9 cellular contexts compared by ENCODE assay signal in the genomic region with DNA sequence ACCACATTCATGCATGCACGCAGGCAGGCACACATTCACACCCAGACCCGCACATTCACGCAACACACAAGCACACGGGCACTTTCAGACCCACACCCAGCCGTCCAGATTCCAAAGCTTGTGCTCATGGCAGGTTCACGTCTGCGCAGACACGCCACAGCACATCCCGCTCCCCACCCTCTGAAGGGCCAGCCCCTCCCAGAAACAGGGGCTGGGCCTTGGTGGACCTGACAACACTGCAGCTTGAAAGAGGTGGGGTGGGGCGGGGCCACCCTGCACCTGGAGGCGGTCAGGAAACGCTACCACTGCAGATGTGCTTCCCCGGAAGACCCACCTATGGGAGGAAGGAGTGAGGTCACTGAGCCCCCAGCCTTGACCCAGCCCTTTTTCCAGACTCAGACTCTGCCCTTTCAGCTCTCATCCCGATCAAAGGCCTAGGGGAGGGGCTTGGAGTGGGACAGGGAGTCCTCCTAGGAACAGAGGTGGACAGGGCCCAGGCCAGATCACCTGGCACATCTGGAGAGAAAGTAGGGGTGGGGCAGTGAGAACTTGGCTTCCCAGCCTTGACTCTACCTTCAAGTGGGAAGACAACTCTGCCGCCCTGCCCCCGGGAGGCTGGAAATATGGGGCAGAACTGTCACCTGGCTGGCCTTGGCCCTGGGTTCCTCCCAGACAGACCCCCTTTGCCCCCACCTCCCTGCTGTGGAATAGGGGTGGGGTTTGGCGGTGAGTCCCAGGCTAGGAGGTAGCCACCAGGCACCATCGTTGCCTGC. TPM values are rescaled to one million over a fixed set of nuclear protein-coding genes. Genes with fewer than 3 reads are reported as not detected.
DNase-seq lines count a peak whose midpoint lies in the region; ATAC-seq, FAIRE-seq and TF ChIP-seq lines count a peak whose summit lies in the region.
"Had no signal": no experiment of that assay in that cellular context is flagged by ENCODE, and none has a peak within 500 bp of the region (broad histone marks: within the 10 kb centered on the region; RNA-seq: fewer than 3 reads in every experiment).

No MANE protein-coding gene starts in this region.

- peak overlapping the region; percentile 74 for H3K4me2 ChIP-seq in parathyroid adenoma (ENCODE audit: low read length)

- H3K27me3 ChIP-seq in NT2/D1 (ENCODE audit: insufficient read depth, insufficient read length) (peaks cover 5% of the 10 kb centered on the region), parathyroid adenoma (ENCODE audit: control insufficient read depth, insufficient read depth, low read length) (no peaks in the 10 kb centered on the region)
- H3K27me3 ChIP-seq: neutrophil had no signal

- no peak for ATAC-seq in HG03442 (IDR thresholded peaks at IDR 0.05; ENCODE audit: unreplicated experiment)

- H3K9me3 ChIP-seq in NT2/D1 (ENCODE audit: insufficient read depth, low read length) (no peaks in the 10 kb centered on the region), parathyroid adenoma (ENCODE audit: control insufficient read depth, low read length) (no peaks in the 10 kb centered on the region)
- H3K9me3 ChIP-seq: neutrophil had no signal

- FAIRE-seq in H54 (lab: Jason Lieb, UNC) = no peak

- H3K36me3 ChIP-seq in NT2/D1 (ENCODE audit: insufficient read depth, insufficient read length, low read length) = peaks cover 25% of the 10 kb centered on the region
- no peaks in the 10 kb centered on the region for H3K36me3 ChIP-seq in parathyroid adenoma (ENCODE audit: control insufficient read depth, insufficient read depth, low read length)
- H3K36me3 ChIP-seq: neutrophil had no signal

- H3K27ac ChIP-seq in parathyroid adenoma = peak overlapping the region; percentile 36
- H3K27ac ChIP-seq: neutrophil had no signal

- H3K4me1 ChIP-seq in NT2/D1 (ENCODE audit: insufficient read depth, insufficient read length) (peaks cover 20% of the 10 kb centered on the region), parathyroid adenoma (peaks cover 9% of the 10 kb centered on the region)

- H3K4me3 ChIP-seq in NT2/D1 (ENCODE audit: insufficient read length, low read depth) (no peak overlapping the region), fibroblast of the aortic adventitia (ENCODE audit: low read depth, low read length) (no peak overlapping the region), parathyroid adenoma (ENCODE audit: low read depth, low read length) (peak overlapping the region; percentile 34)

- H3K79me2 ChIP-seq in parathyroid adenoma = no peaks in the 10 kb centered on the region

- peak overlapping the region; percentile 69 for H2AFZ ChIP-seq in parathyroid adenoma

- DNase-seq in EH (ENCODE audit: low read depth) = peak; percentile 72
- no peak for DNase-seq in NT2/D1 (ENCODE audit: low read depth, low spot score)
- peak; percentile 59 for DNase-seq in fibroblast of the aortic adventitia (ENCODE audit: low read depth)
- no peak for DNase-seq in T-helper 2 cell
- DNase-seq in D341Med (ENCODE audit: low spot score) = no peak
- DNase-seq in H54 (ENCODE audit: insufficient read length, low spot score) = no peak

- TF ChIP-seq POLR2A in H54 (IDR thresholded peaks at IDR 0.05; ENCODE audit: low read depth, low read length) = no peak

- peak overlapping the region; percentile 68 for H3K9ac ChIP-seq in NT2/D1 (ENCODE audit: insufficient read length, low read depth)
- no peak overlapping the region for H3K9ac ChIP-seq in parathyroid adenoma

- no peak for TF ChIP-seq CTCF in fibroblast of the aortic adventitia (IDR thresholded peaks at IDR 0.05; ENCODE audit: insufficient read depth, low read length)
- TF ChIP-seq CTCF in parathyroid adenoma (IDR thresholded peaks at IDR 0.05) = no peak

RNA-seq across cellular contexts. Expression of a gene that starts 11.0 kb away (rescaled TPM):
- total RNA-seq in fibroblast of the aortic adventitia (ENCODE audit: low replicate concordance) = 30.2 and 35.5 TPM in 2 replicates

RNA-seq across cellular contexts. Expression of a gene that starts 12.0 kb away (rescaled TPM):
- total RNA-seq in fibroblast of the aortic adventitia (ENCODE audit: low replicate concordance) = 187 and 270 TPM in 2 replicates

RNA-seq across cellular contexts. Expression of a gene that starts 14.3 kb away (rescaled TPM):
- total RNA-seq in fibroblast of the aortic adventitia (ENCODE audit: low replicate concordance) = 4.7 and 8.9 TPM in 2 replicates

RNA-seq across cellular contexts. Expression of a gene that starts 35.2 kb away (rescaled TPM):
- total RNA-seq in fibroblast of the aortic adventitia (ENCODE audit: low replicate concordance) = 38.5 and 93.2 TPM in 2 replicates

RNA-seq across cellular contexts. Expression of a gene that starts 36.8 kb away (rescaled TPM):
- total RNA-seq in fibroblast of the aortic adventitia (ENCODE audit: low replicate concordance) = 0.09 and 0.90 TPM in 2 replicates

Comparison
In these comparisons a context has a peak if more than half of its experiments do, and no peak if none do; other contexts are left out.
1. DNase-seq: peak in EH (single experiment) and fibroblast of the aortic adventitia (single experiment); none in NT2/D1 (single experiment), T-helper 2 cell (0 of 5), D341Med (single experiment) and H54 (single experiment).